8 cellular contexts compared by ENCODE assay signal in the genomic region with DNA sequence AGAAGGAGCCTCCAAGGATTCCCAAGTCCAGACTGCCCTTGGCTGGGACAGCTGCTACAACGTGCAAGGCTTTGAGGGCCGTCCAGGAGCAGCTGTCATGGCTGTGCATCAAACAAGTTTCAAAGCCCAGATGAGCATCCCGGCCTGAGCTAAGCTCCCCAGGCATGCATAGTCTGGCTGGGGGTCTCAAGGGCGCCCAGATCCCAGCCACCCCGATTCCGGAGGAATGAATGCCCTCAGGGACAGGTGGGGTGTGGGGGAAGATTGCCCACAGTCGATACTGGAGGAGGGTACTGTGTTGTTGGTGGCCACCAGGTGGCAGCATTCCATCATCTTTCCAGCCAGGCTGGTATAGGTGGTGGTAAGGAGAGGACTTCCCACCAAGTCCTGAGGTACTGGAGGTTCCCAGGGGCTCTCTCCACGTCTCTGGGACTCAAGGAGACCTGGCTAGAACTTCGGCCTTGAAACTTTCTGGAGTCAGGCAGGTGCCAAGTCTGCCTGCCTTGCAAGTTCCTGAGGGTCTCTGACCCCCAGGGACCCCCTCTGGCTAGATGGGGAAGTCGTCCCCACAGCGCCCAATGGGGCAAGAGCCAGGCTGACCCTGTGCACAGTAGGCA. TPM values are rescaled to one million over a fixed set of nuclear protein-coding genes. Genes with fewer than 3 reads are reported as not detected.
DNase-seq lines count a peak whose midpoint lies in the region; ATAC-seq and TF ChIP-seq lines count a peak whose summit lies in the region.

No MANE protein-coding gene starts in this region.

- H3K9me3 ChIP-seq in HUES48 (ENCODE audit: control insufficient read depth, insufficient read depth, low read length) (no peaks in the 10 kb centered on the region), upper lobe of right lung (no peaks in the 10 kb centered on the region)

- H3K36me3 ChIP-seq in HUES48 (ENCODE audit: control insufficient read depth, insufficient read depth, low read length): peaks cover 35% of the 10 kb centered on the region
- peaks cover 47% of the 10 kb centered on the region for H3K36me3 ChIP-seq in upper lobe of right lung

- DNase-seq in 8988T (peak; percentile 99), RWPE1 (ENCODE audit: low spot score) (peak; percentile 85), globus pallidus (ENCODE audit: low spot score) (peak; percentile 47), pons (ENCODE audit: low spot score) (peak; percentile 61), upper lobe of right lung (peak; percentile 82)
- peak; percentile 89 for DNase-seq in activated effector memory CD4-positive, alpha-beta T cell treated with anti-CD3 and anti-CD28 coated beads, Interleukin-2, amount 50 U/mL, for 16 hours

- H3K27me3 ChIP-seq in HUES48 (ENCODE audit: control insufficient read depth, insufficient read depth, low read length) (no peaks in the 10 kb centered on the region), upper lobe of right lung (no peaks in the 10 kb centered on the region)

- TF ChIP-seq CTCF in GM12874 (IDR thresholded peaks at IDR 0.05; ENCODE audit: insufficient read depth, low read depth, low read length) (peak; percentile 81), RWPE1 (conservative IDR thresholded peaks at IDR 0.05; ENCODE audit: low read depth) (peak; percentile 75), upper lobe of right lung (IDR thresholded peaks at IDR 0.05) (peak; percentile 85)

- peak; percentile 83 for ATAC-seq in upper lobe of right lung

- POLR2A ChIA-PET in RWPE1 (lab: Yijun Ruan, JAX; ENCODE audit: low non-redundant PET): no interaction called here

- intact Hi-C loops in upper lobe of right lung (cut with DNase I): loop anchor here (5.0 kb wide), 1 partner anchor 66 kb away; no protein-coding TSS in a partner anchor

- H3K27ac ChIP-seq in HUES48 (ENCODE audit: low read depth, low read length): peak overlapping the region; percentile 11
- peak overlapping the region; percentile 69 for H3K27ac ChIP-seq in RWPE1
- no peak overlapping the region for H3K27ac ChIP-seq in upper lobe of right lung

- H3K4me3 ChIP-seq in HUES48 (ENCODE audit: low read depth, low read length) (no peak overlapping the region), upper lobe of right lung (no peak overlapping the region)

- H3K4me1 ChIP-seq in HUES48 (ENCODE audit: control insufficient read depth, insufficient read depth, low read length) (peaks cover 18% of the 10 kb centered on the region), upper lobe of right lung (peaks cover 10% of the 10 kb centered on the region)

- CTCF ChIA-PET in RWPE1 (lab: Yijun Ruan, JAX): interaction anchor here (0.6 to 3.3 kb wide), 8 partner anchors 14 to 121 kb away, joined by 3 to 18 read pairs (median 3); a partner anchor contains a TSS

- H3K9ac ChIP-seq in HUES48 (ENCODE audit: low read depth, low read length): no peak overlapping the region

RNA-seq across cellular contexts. Expression of a gene that starts 32.8 kb away (rescaled TPM):
- total RNA-seq in upper lobe of right lung: 161 TPM

RNA-seq across cellular contexts. Expression of a gene that starts 33.6 kb away (rescaled TPM):
- total RNA-seq in upper lobe of right lung: 65.6 TPM

Comparison
In these comparisons a context has a peak if more than half of its experiments do, and no peak if none do; other contexts are left out.
1. DNase-seq: peak in every context shown above with its lines; median percentile 99 in 8988T; 89 in activated effector memory CD4-positive, alpha-beta T cell treated with anti-CD3 and anti-CD28 coated beads, Interleukin-2, amount 50 U/mL, for 16 hours; 85 in RWPE1; 82 in upper lobe of right lung; 61 in pons; 47 in globus pallidus.